In the genomic region with DNA sequence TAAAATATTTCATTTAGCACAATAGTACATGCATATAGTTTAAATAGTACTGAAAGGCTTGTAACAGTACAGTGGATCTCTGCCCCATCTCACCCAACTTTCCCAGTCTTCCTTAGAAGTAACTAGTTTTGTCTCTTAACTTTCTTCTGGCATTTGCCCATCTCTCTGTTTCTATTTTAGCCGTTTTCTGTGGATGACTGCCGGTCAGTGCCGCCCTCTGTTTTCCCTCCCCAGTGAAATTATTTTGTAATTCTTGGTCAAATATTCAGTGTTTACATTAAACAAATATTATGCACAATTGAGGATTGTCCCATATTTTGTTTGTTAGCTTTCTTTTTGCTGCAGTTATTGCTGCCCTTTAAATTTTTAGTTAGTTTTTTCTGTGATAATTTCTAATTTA, we compare ENCODE assay signal across 33 cellular contexts. TPM values are rescaled to one million over a fixed set of nuclear protein-coding genes. Genes with fewer than 3 reads are reported as not detected.
DNase-seq lines count a peak whose midpoint lies in the region; ATAC-seq, FAIRE-seq and TF ChIP-seq lines count a peak whose summit lies in the region.
"Had no signal": no experiment of that assay in that cellular context is flagged by ENCODE, and none has a peak within 500 bp of the region (broad histone marks: within the 10 kb centered on the region; RNA-seq: fewer than 3 reads in every experiment).

No MANE protein-coding gene starts in this region.

- TF ChIP-seq CTCF in A549 (IDR thresholded peaks at IDR 0.05) (no peak), HFFc6 (IDR thresholded peaks at IDR 0.05) (no peak), fibroblast of lung (conservative IDR thresholded peaks at IDR 0.05 in 1 of 2, IDR thresholded peaks at IDR 0.05 in 1 of 2; ENCODE audit: low read depth in 1 of 2, low read length in 2 of 2) (no peak), gastrocnemius medialis (IDR thresholded peaks at IDR 0.05 in 4 of 5, conservative IDR thresholded peaks at IDR 0.05 in 1 of 5) (no peak)

- H3K4me2 ChIP-seq in A549 = peak overlapping the region; percentile 38
- H3K4me2 ChIP-seq in fibroblast of lung (ENCODE audit: extremely low read depth, insufficient read depth, low read length) = peak overlapping the region; percentile 83

- H3K27me3 Mint-ChIP-seq in HFFc6 (ENCODE audit: insufficient read depth) = no peaks in the 10 kb centered on the region
- H3K27me3 Mint-ChIP-seq: activated CD4-positive, alpha-beta T cell treated with anti-CD3 and anti-CD28 coated beads for 36 hours; activated T-helper 17 cell treated with anti-CD3 and anti-CD28 coated beads, Interleukin-2, amount 50 U/mL, for 72 hours; naive thymus-derived CD4-positive, alpha-beta T cell had no signal

- no peak for DNase-seq in A549 (ENCODE audit: low read depth in 1 of 2, low spot score in 1 of 2)
- DNase-seq in HFFc6 = no peak
- DNase-seq in fibroblast of lung (ENCODE audit: low read depth in 2 of 2) = peak in 1 of 2 donors; percentile 12
- no peak for DNase-seq in gastrocnemius medialis
- DNase-seq in frontal cortex (ENCODE audit: low spot score in 2 of 2) = no peak
- no peak for DNase-seq in activated naive CD4-positive, alpha-beta T cell (lab: John Stamatoyannopoulos, UW)
- DNase-seq: activated CD4-positive, alpha-beta T cell treated with anti-CD3 and anti-CD28 coated beads for 36 hours; BE2C; colonic mucosa; DMS153; effector CD8-positive, alpha-beta T cell; H7; heart left ventricle; Karpas-422; left ventricle myocardium superior; naive thymus-derived CD4-positive, alpha-beta T cell; NCI-H1417 treated with DMSO at 0.1 percent for 48 hours; NCI-H2107; SIG-M5; stimulated activated CD4-positive, alpha-beta T cell treated with anti-CD3 and anti-CD28 coated beads, Interleukin-12 subunit alpha, Interleukin-12 subunit beta, amount 100 ng/mL, for 4 hours; stimulated activated CD4-positive, alpha-beta T cell treated with anti-CD3 and anti-CD28 coated beads, Interleukin-2, amount 100 ng/mL, for 48 hours; upper lobe of right lung had no signal

- in situ Hi-C loops in gastrocnemius medialis (cut with MboI; ENCODE audit: low sequenced_read_pairs in 4 of 4) = loop anchor here (5.0 to 10.0 kb wide), 5 partner anchors 310 to 468 kb away; no protein-coding TSS in a partner anchor

- H3K4me1 Mint-ChIP-seq in HFFc6 (ENCODE audit: low read depth) = peaks cover 91% of the 10 kb centered on the region

- WGBS in A549 (ENCODE audit: missing lambda C conversion rate) = 14% methylated on average over 3 of the region's 3 CpGs

- H3K36me3 ChIP-seq in fibroblast of lung (ENCODE audit: control insufficient read depth, insufficient read depth, low read length) (no peaks in the 10 kb centered on the region), gastrocnemius medialis (no peaks in the 10 kb centered on the region)
- H3K36me3 ChIP-seq: ascending aorta, BE2C, colonic mucosa, prostate gland had no signal

- H3K4me1 ChIP-seq in A549 (peaks cover 45% of the 10 kb centered on the region), fibroblast of lung (ENCODE audit: control insufficient read depth, extremely low read depth, insufficient read depth, low read length) (peaks cover 6% of the 10 kb centered on the region), gastrocnemius medialis (peaks cover 65 to 70% of the 10 kb centered on the region in 2 donors)
- H3K4me1 ChIP-seq: colonic mucosa, prostate gland had no signal

- H2AFZ ChIP-seq in fibroblast of lung (ENCODE audit: low read length) = no peak overlapping the region

- H3K27ac ChIP-seq in A549 = peak overlapping the region in 1 of 2 experiments; percentile 49; a peak in 3 of 6 replicates
- peak overlapping the region; percentile 22 for H3K27ac ChIP-seq in fibroblast of lung (ENCODE audit: insufficient read depth, low read length)
- peak overlapping the region in 3 of 4 donors; percentile 16 to 28 (median 17) for H3K27ac ChIP-seq in gastrocnemius medialis
- H3K27ac ChIP-seq: ascending aorta, colonic mucosa, HL-60, upper lobe of right lung had no signal

- H3K9me3 ChIP-seq in A549 (no peaks in the 10 kb centered on the region), fibroblast of lung (ENCODE audit: control insufficient read depth, insufficient read depth, low read depth, low read length) (no peaks in the 10 kb centered on the region), gastrocnemius medialis (no peaks in the 10 kb centered on the region)
- H3K9me3 ChIP-seq: ascending aorta, BE2C, colonic mucosa, heart left ventricle, prostate gland, upper lobe of right lung had no signal

- H3K79me2 ChIP-seq in fibroblast of lung (ENCODE audit: control insufficient read depth, insufficient read depth, low read length) = peaks cover 83% of the 10 kb centered on the region

- TF ChIP-seq EP300 in A549 (IDR thresholded peaks at IDR 0.05) = no peak

- peak overlapping the region; percentile 63 for H3K27ac Mint-ChIP-seq in HFFc6
- H3K27ac Mint-ChIP-seq: activated CD4-positive, alpha-beta T cell treated with anti-CD3 and anti-CD28 coated beads for 36 hours; activated naive CD4-positive, alpha-beta T cell treated with anti-CD3 and anti-CD28 coated beads, Interleukin-2, amount 50 U/mL, for 72 hours; T-helper 2 cell treated with Interferon-gamma antibody and Interleukin-4, amounts not matched to agents 5 μg/mL and 100 μg/mL, for 36 hours had no signal

- H3K27me3 ChIP-seq in fibroblast of lung (ENCODE audit: control insufficient read depth, insufficient read depth, low read length) (no peaks in the 10 kb centered on the region), gastrocnemius medialis (no peaks in the 10 kb centered on the region)
- H3K27me3 ChIP-seq: ascending aorta, BE2C, colonic mucosa, heart left ventricle, upper lobe of right lung had no signal

- intact Hi-C loops in gastrocnemius medialis (cut with DNase I; ENCODE audit: low total_unique reads) = loop anchor here (10.0 kb wide), 1 partner anchor 560 kb away; no protein-coding TSS in a partner anchor

- TF ChIP-seq POLR2A in A549 (IDR thresholded peaks at IDR 0.05; ENCODE audit: low read length) (no peak), gastrocnemius medialis (IDR thresholded peaks at IDR 0.05) (no peak)

- H3K36me3 Mint-ChIP-seq in HFFc6 (ENCODE audit: low read depth) = peaks cover 3% of the 10 kb centered on the region
- H3K36me3 Mint-ChIP-seq: activated naive CD4-positive, alpha-beta T cell treated with anti-CD3 and anti-CD28 coated beads, Interleukin-2, amount 50 U/mL, for 72 hours had no signal

- ATAC-seq in A549 (no peak), gastrocnemius medialis (no peak), HG03565 (IDR thresholded peaks at IDR 0.05; ENCODE audit: unreplicated experiment) (no peak)
- ATAC-seq: activated CD4-positive, alpha-beta T cell treated with anti-CD3 and anti-CD28 coated beads for 36 hours; activated naive CD4-positive, alpha-beta T cell treated with anti-CD3 and anti-CD28 coated beads, Interleukin-2, amount 50 U/mL, for 72 hours; activated T-helper 17 cell treated with anti-CD3 and anti-CD28 coated beads, Interleukin-2, amount 50 U/mL, for 72 hours; heart left ventricle; left ventricle myocardium superior; naive thymus-derived CD4-positive, alpha-beta T cell; sciatic nerve; upper lobe of right lung had no signal

- no peak overlapping the region for H3K9ac ChIP-seq in fibroblast of lung (ENCODE audit: insufficient read depth, low read length)

- H3K4me3 ChIP-seq in A549 (no peak overlapping the region), fibroblast of lung (replicated peaks in 1 of 4; ENCODE audit: control extremely low read depth in 1 of 4, insufficient read depth in 1 of 4, low read depth in 3 of 4, low read length in 4 of 4) (peak overlapping the region in 2 of 4 experiments; percentile 11), gastrocnemius medialis (no peak overlapping the region)
- H3K4me3 ChIP-seq: ascending aorta, colonic mucosa, heart left ventricle, prostate gland, upper lobe of right lung had no signal

- no peaks in the 10 kb centered on the region for H4K20me1 ChIP-seq in fibroblast of lung (ENCODE audit: control insufficient read depth, extremely low read depth, insufficient read depth, low read length)

- POLR2A ChIA-PET in A549 (lab: Yijun Ruan, JAX) = interaction anchor here (1.0 kb wide), 1 partner anchor 9 kb away, joined by 3 read pairs; no protein-coding TSS in a partner anchor

- CTCF ChIA-PET in A549 (lab: Yijun Ruan, JAX) = interaction anchor here (0.9 to 6.7 kb wide), 16 partner anchors 8 to 488 kb away, joined by 3 to 117 read pairs (median 4); a partner anchor contains a TSS

- H3K9me3 Mint-ChIP-seq in HFFc6 = no peaks in the 10 kb centered on the region
- H3K9me3 Mint-ChIP-seq: activated naive CD4-positive, alpha-beta T cell treated with anti-CD3 and anti-CD28 coated beads, Interleukin-2, amount 50 U/mL, for 72 hours; activated T-helper 17 cell treated with anti-CD3 and anti-CD28 coated beads, Interleukin-2, amount 50 U/mL, for 72 hours; T-helper 2 cell treated with Interferon-gamma antibody and Interleukin-4, amounts not matched to agents 5 μg/mL and 100 μg/mL, for 36 hours had no signal

- FAIRE-seq in A549 (lab: Jason Lieb, UNC) = no peak
- FAIRE-seq in frontal cortex (lab: Jason Lieb, UNC) = no peak
- FAIRE-seq: GM12891, keratinocyte, RCC 7860 had no signal

- no peak for TF ChIP-seq RAD21 in A549 (conservative IDR thresholded peaks at IDR 0.05 in 1 of 2, IDR thresholded peaks at IDR 0.05 in 1 of 2)

- peak overlapping the region; percentile 41 for H3K4me3 Mint-ChIP-seq in HFFc6
- H3K4me3 Mint-ChIP-seq: activated CD4-positive, alpha-beta T cell treated with anti-CD3 and anti-CD28 coated beads for 36 hours; activated T-helper 17 cell treated with anti-CD3 and anti-CD28 coated beads, Interleukin-2, amount 50 U/mL, for 72 hours; naive thymus-derived CD4-positive, alpha-beta T cell; T-helper 2 cell treated with Interferon-gamma antibody and Interleukin-4, amounts not matched to agents 5 μg/mL and 100 μg/mL, for 36 hours had no signal

RNA-seq across cellular contexts. Expression of a gene that starts 8.3 kb away (rescaled TPM):
- 51.4 and 87.4 TPM in 2 replicates for polyA plus RNA-seq in A549 (2011; rRNA removed)
- 20.3 and 22.1 TPM in 2 replicates for polyA plus RNA-seq in A549 (2012; cell fraction: cytosol; rRNA removed)
- polyA plus RNA-seq in A549 (2012; cell fraction: nucleus; rRNA removed) = 10.4 and 14.6 TPM in 2 replicates
- 45.8 to 46.5 TPM (median 46.1 TPM) in 3 replicates for polyA plus RNA-seq in A549 (2017; fragmentation: RNase III; extraction: RNeasy Plus Mini Kit Qiagen cat#74134 plus additional on column Dnase treatment)
- polyA minus RNA-seq in A549 (2011; rRNA and poly(A)+ RNA removed) = 31.0 and 39.8 TPM in 2 replicates
- total RNA-seq in HFFc6 (2021; fragmentation: NEBNext Ultra II Directional; extraction: Animal tissue kit (Norgen Biotek cat#: 25700)) = 10 to 100 TPM; 37.4 to 47.0 (median 42.2) TPM
- total RNA-seq in fibroblast of lung = 30.6 and 36.5 TPM in 2 replicates
- 29.6 and 49.2 TPM in 2 replicates for polyA plus RNA-seq in fibroblast of lung
- 22.2 and 38.2 TPM in 2 replicates for polyA plus RNA-seq in fibroblast of lung (2012)
- polyA minus RNA-seq in fibroblast of lung (ENCODE audit: low replicate concordance) = 19.9 and 24.3 TPM in 2 replicates
- 100 to 1,000 TPM in 1 of 4 donors, 10 to 100 TPM in 3; 77.7 to 101 (median 87.3) TPM for total RNA-seq in gastrocnemius medialis
- total RNA-seq in frontal cortex = 46.1 TPM

RNA-seq across cellular contexts. Expression of a gene that starts 8.5 kb away (rescaled TPM):
- 35.1 and 55.6 TPM in 2 replicates for polyA plus RNA-seq in A549 (2011; rRNA removed)
- polyA plus RNA-seq in A549 (2012; cell fraction: cytosol; rRNA removed) = 14.2 and 19.1 TPM in 2 replicates
- polyA plus RNA-seq in A549 (2012; cell fraction: nucleus; rRNA removed) = 5.3 and 9.0 TPM in 2 replicates
- 36.1 to 42.4 TPM (median 38.6 TPM) in 3 replicates for polyA plus RNA-seq in A549 (2017; fragmentation: RNase III; extraction: RNeasy Plus Mini Kit Qiagen cat#74134 plus additional on column Dnase treatment)
- 5.2 and 6.3 TPM in 2 replicates for polyA minus RNA-seq in A549 (2011; rRNA and poly(A)+ RNA removed)
- 10 to 100 TPM; 26.6 to 33.3 (median 29.4) TPM for total RNA-seq in HFFc6 (2021; fragmentation: NEBNext Ultra II Directional; extraction: Animal tissue kit (Norgen Biotek cat#: 25700))
- 23.1 and 32.7 TPM in 2 replicates for total RNA-seq in fibroblast of lung
- 32.2 and 42.5 TPM in 2 replicates for polyA plus RNA-seq in fibroblast of lung
- polyA plus RNA-seq in fibroblast of lung (2012) = 31.2 and 38.3 TPM in 2 replicates
- 3.2 and 3.7 TPM in 2 replicates for polyA minus RNA-seq in fibroblast of lung (ENCODE audit: low replicate concordance)
- 10 to 100 TPM; 22.5 to 49.1 (median 31.5) TPM for total RNA-seq in gastrocnemius medialis
- total RNA-seq in frontal cortex = 37.9 TPM
